In genomic region chr6:83068628-83069027, GRCh38 we compare ENCODE assay signal across 1 cellular context.
TF ChIP-seq lines count a peak whose summit lies in the region.

No MANE protein-coding gene starts in this region.

TF ChIP-seq in K562, 482 proteins besides CTCF, POLR2A, EP300 and RAD21 (continued from another document):
- TF ChIP-seq, protein P1, sequence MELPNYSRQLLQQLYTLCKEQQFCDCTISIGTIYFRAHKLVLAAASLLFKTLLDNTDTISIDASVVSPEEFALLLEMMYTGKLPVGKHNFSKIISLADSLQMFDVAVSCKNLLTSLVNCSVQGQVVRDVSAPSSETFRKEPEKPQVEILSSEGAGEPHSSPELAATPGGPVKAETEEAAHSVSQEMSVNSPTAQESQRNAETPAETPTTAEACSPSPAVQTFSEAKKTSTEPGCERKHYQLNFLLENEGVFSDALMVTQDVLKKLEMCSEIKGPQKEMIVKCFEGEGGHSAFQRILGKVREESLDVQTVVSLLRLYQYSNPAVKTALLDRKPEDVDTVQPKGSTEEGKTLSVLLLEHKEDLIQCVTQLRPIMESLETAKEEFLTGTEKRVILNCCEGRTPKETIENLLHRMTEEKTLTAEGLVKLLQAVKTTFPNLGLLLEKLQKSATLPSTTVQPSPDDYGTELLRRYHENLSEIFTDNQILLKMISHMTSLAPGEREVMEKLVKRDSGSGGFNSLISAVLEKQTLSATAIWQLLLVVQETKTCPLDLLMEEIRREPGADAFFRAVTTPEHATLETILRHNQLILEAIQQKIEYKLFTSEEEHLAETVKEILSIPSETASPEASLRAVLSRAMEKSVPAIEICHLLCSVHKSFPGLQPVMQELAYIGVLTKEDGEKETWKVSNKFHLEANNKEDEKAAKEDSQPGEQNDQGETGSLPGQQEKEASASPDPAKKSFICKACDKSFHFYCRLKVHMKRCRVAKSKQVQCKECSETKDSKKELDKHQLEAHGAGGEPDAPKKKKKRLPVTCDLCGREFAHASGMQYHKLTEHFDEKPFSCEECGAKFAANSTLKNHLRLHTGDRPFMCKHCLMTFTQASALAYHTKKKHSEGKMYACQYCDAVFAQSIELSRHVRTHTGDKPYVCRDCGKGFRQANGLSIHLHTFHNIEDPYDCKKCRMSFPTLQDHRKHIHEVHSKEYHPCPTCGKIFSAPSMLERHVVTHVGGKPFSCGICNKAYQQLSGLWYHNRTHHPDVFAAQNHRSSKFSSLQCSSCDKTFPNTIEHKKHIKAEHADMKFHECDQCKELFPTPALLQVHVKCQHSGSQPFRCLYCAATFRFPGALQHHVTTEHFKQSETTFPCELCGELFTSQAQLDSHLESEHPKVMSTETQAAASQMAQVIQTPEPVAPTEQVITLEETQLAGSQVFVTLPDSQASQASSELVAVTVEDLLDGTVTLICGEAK (IDR thresholded peaks at IDR 0.05) = 0 out of 2 replicates have a peak, but pooled peaks have one; percentile 6
- TF ChIP-seq, protein P1 (CRISPR knock-in tag; IDR thresholded peaks at IDR 0.05) = no peak
- TF ChIP-seq SP1 (CRISPR knock-in tag; IDR thresholded peaks at IDR 0.05) (no peak), CBX1 (IDR thresholded peaks at IDR 0.05; ENCODE audit: low read depth) (no peak), MYC (IDR thresholded peaks at IDR 0.05; ENCODE audit: low read depth, low read length) (no peak), MYC (CRISPR knock-in tag; IDR thresholded peaks at IDR 0.05; ENCODE audit: borderline replicate concordance, low read depth) (no peak), KDM1A (IDR thresholded peaks at IDR 0.05) (peak; percentile 30 to 44; a peak in 2 of 4 replicates), SOX6 (IDR thresholded peaks at IDR 0.05) (no peak), DDX20 (tag; IDR thresholded peaks at IDR 0.05; ENCODE audit: low read depth) (no peak), SLC30A9 (CRISPR knock-in tag; IDR thresholded peaks at IDR 0.05) (no peak), POLR2B (IDR thresholded peaks at IDR 0.05; ENCODE audit: low read depth, partially characterized antibody) (no peak), CBX8 (IDR thresholded peaks at IDR 0.05; ENCODE audit: borderline replicate concordance, extremely low read depth, low read depth, low read length, poor library complexity, severe bottlenecking) (no peak), TCF15 (CRISPR knock-in tag; IDR thresholded peaks at IDR 0.05) (no peak)
